ENCODE assay signal across 23 cellular contexts in genomic region chr5:113748403-113748802, GRCh38.
DNase-seq lines count a peak whose midpoint lies in the region; ATAC-seq, FAIRE-seq and TF ChIP-seq lines count a peak whose summit lies in the region.
"Had no signal": no experiment of that assay in that cellular context is flagged by ENCODE, and none has a peak within 500 bp of the region (broad histone marks: within the 10 kb centered on the region; RNA-seq: fewer than 3 reads in every experiment).

No MANE protein-coding gene starts in this region.

- H3K27ac ChIP-seq in hepatocyte: peak overlapping the region; percentile 56
- H3K27ac ChIP-seq: A549; BLaER1 treated with 17β-estradiol and CSF1 and Interleukin-3, amounts not matched to agents 10 nM and 100 nM had no signal

- H2AFZ ChIP-seq in hepatocyte: no peak overlapping the region
- H2AFZ ChIP-seq: GM23338 had no signal

- ATAC-seq in GM18517 (IDR thresholded peaks at IDR 0.05; ENCODE audit: unreplicated experiment): no peak
- ATAC-seq: A549, GM12878, HCT116 had no signal

- H3K4me1 ChIP-seq in hepatocyte (ENCODE audit: insufficient read depth): no peaks in the 10 kb centered on the region
- H3K4me1 ChIP-seq: A549 had no signal

- H3K4me3 Mint-ChIP-seq in activated T-cell treated with anti-CD3 and anti-CD28 coated beads, Interleukin-2, amount 50 U/mL, for 24 hours: no peak overlapping the region
- H3K4me3 Mint-ChIP-seq: CD8-positive, alpha-beta memory T cell; GM23338 had no signal

- no peak for FAIRE-seq in HTR-8/SVneo (lab: Jason Lieb, UNC)
- FAIRE-seq: A549 had no signal

- no peaks in the 10 kb centered on the region for H3K36me3 Mint-ChIP-seq in activated T-cell treated with anti-CD3 and anti-CD28 coated beads, Interleukin-2, amount 50 U/mL, for 24 hours (ENCODE audit: low read depth)
- H3K36me3 Mint-ChIP-seq: CD8-positive, alpha-beta memory T cell had no signal

- H3K27me3 Mint-ChIP-seq in activated T-cell treated with anti-CD3 and anti-CD28 coated beads, Interleukin-2, amount 50 U/mL, for 24 hours: no peaks in the 10 kb centered on the region
- H3K27me3 Mint-ChIP-seq: CD8-positive, alpha-beta memory T cell had no signal

- TF ChIP-seq CTCF in hepatocyte (IDR thresholded peaks at IDR 0.05; ENCODE audit: poor library complexity): no peak

- H3K36me3 ChIP-seq in hepatocyte (replicated peaks; ENCODE audit: insufficient read depth, low read depth): no peaks in the 10 kb centered on the region
- H3K36me3 ChIP-seq: BLaER1 treated with 17β-estradiol and CSF1 and Interleukin-3, amounts not matched to agents 10 nM and 100 nM had no signal

- H3K79me2 ChIP-seq in hepatocyte: no peaks in the 10 kb centered on the region

- H3K4me2 ChIP-seq in hepatocyte: no peak overlapping the region
- H3K4me2 ChIP-seq: A549; BLaER1 treated with 17β-estradiol and CSF1 and Interleukin-3, amounts not matched to agents 10 nM and 100 nM; GM23338 had no signal

- H3K4me1 Mint-ChIP-seq in activated T-cell treated with anti-CD3 and anti-CD28 coated beads, Interleukin-2, amount 50 U/mL, for 24 hours (ENCODE audit: low read depth): no peaks in the 10 kb centered on the region
- H3K4me1 Mint-ChIP-seq: CD8-positive, alpha-beta memory T cell had no signal

- no peaks in the 10 kb centered on the region for H3K9me3 ChIP-seq in hepatocyte (ENCODE audit: low read depth)
- H3K9me3 ChIP-seq: A549; BLaER1 treated with 17β-estradiol and CSF1 and Interleukin-3, amounts not matched to agents 10 nM and 100 nM had no signal

- no peak overlapping the region for H3K4me3 ChIP-seq in hepatocyte
- H3K4me3 ChIP-seq: A549; BLaER1 treated with 17β-estradiol and CSF1 and Interleukin-3, amounts not matched to agents 10 nM and 100 nM; GM12878; GM23338 had no signal

- H3K9me2 ChIP-seq in hepatocyte (replicated peaks; ENCODE audit: insufficient read depth): no peaks in the 10 kb centered on the region

- WGBS in hepatocyte (ENCODE audit: low lambda C conversion rate, missing lambda C conversion rate): 81% methylated on average over 2 of the region's 2 CpGs

- H3K27me3 ChIP-seq in hepatocyte: no peaks in the 10 kb centered on the region
- H3K27me3 ChIP-seq: BLaER1 treated with 17β-estradiol and CSF1 and Interleukin-3, amounts not matched to agents 10 nM and 100 nM had no signal

- H3K27ac Mint-ChIP-seq in activated T-cell treated with anti-CD3 and anti-CD28 coated beads, Interleukin-2, amount 50 U/mL, for 24 hours: no peak overlapping the region
- H3K27ac Mint-ChIP-seq: CD8-positive, alpha-beta memory T cell; GM23338 had no signal

- no peaks in the 10 kb centered on the region for H3K9me3 Mint-ChIP-seq in activated T-cell treated with anti-CD3 and anti-CD28 coated beads, Interleukin-2, amount 50 U/mL, for 24 hours

- DNase-seq in HPDE6-E6E7 (ENCODE audit: extremely low spot score) (peak; percentile 34), dermis blood vessel endothelial cell (peak; percentile 60), hepatocyte (ENCODE audit: low spot score) (no peak), renal cortical epithelial cell (ENCODE audit: low read depth) (peak; percentile 26), HTR-8/SVneo (ENCODE audit: insufficient read length, low spot score) (no peak)
- DNase-seq in activated T-cell treated with anti-CD3 and anti-CD28 coated beads, Interleukin-2, amount 50 U/mL, for 24 hours: no peak
- DNase-seq: CD8-positive, alpha-beta memory T cell; GDM1; IMR-90; Karpas-422; MM.1S; NCI-H1092 treated with DMSO at 0.1 percent for 48 hours; NCI-H187; NCI-H446 treated with DMSO at 0.1 percent for 48 hours; NCI-H748 treated with DMSO at 0.1 percent for 48 hours; OCI-M1; RPMI8226 had no signal

- H4K20me1 ChIP-seq in hepatocyte (ENCODE audit: insufficient read depth, poor library complexity, severe bottlenecking): no peaks in the 10 kb centered on the region
- H4K20me1 ChIP-seq: BLaER1 treated with 17β-estradiol and CSF1 and Interleukin-3, amounts not matched to agents 10 nM and 100 nM had no signal

Comparison
In these comparisons a context has a peak if more than half of its experiments do, and no peak if none do; other contexts are left out.
1. DNase-seq: peak in HPDE6-E6E7 (single experiment), dermis blood vessel endothelial cell (single experiment) and renal cortical epithelial cell (single experiment); none in hepatocyte (single experiment), activated T-cell treated with anti-CD3 and anti-CD28 coated beads, Interleukin-2, amount 50 U/mL, for 24 hours (single experiment) and HTR-8/SVneo (single experiment).